In genomic region chr1:27109103-27109822, GRCh38 we compare ENCODE assay signal across 10 cellular contexts. TPM values are rescaled to one million over a fixed set of nuclear protein-coding genes. Genes with fewer than 3 reads are reported as not detected.
A peak's percentile ranks its signal among the peaks of the same experiment; 100 is the strongest.
DNase-seq lines count a peak whose midpoint lies in the region; ATAC-seq, FAIRE-seq and TF ChIP-seq lines count a peak whose summit lies in the region.
"Had no signal": no experiment of that assay in that cellular context is flagged by ENCODE, and none has a peak within 500 bp of the region (broad histone marks: within the 10 kb centered on the region; RNA-seq: fewer than 3 reads in every experiment).

No MANE protein-coding gene starts in this region.

- H3K27me3 Mint-ChIP-seq in activated CD4-positive, alpha-beta memory T cell treated with anti-CD3 and anti-CD28 coated beads, Interleukin-2, amount 10 ng/mL, durations not matched to agents 7 days and 5 days, result no peaks in the 10 kb centered on the region
- no peaks in the 10 kb centered on the region for H3K27me3 Mint-ChIP-seq in CD8-positive, alpha-beta T cell (ENCODE audit: low read depth)

- no peak overlapping the region for H3K4me3 ChIP-seq in mucosa of descending colon
- no peak overlapping the region for H3K4me3 ChIP-seq in CD8-positive, alpha-beta T cell (ENCODE audit: low read depth, low read length)
- H3K4me3 ChIP-seq: right lobe of liver, SK-N-MC had no signal

- POLR2A ChIA-PET in HEK293T (lab: Yijun Ruan, JAX), result no interaction called here
- POLR2A ChIA-PET in activated CD4-positive, alpha-beta memory T cell treated with anti-CD3 and anti-CD28 coated beads, Interleukin-2, amount 10 ng/mL, durations not matched to agents 7 days and 5 days (lab: Charles Lee), result interaction anchor here (0.9 to 1.3 kb wide), 2 partner anchors 27 to 52 kb away, joined by 3 to 5 read pairs; no protein-coding TSS in a partner anchor
- POLR2A ChIA-PET in CD8-positive, alpha-beta T cell (lab: Charles Lee), result no interaction called here

- ATAC-seq in mucosa of descending colon (peak; percentile 12), HG02870 (IDR thresholded peaks at IDR 0.05; ENCODE audit: unreplicated experiment) (no peak)
- no peak for ATAC-seq in CD8-positive, alpha-beta T cell

- no peaks in the 10 kb centered on the region for H3K9me3 Mint-ChIP-seq in activated CD4-positive, alpha-beta memory T cell treated with anti-CD3 and anti-CD28 coated beads, Interleukin-2, amount 10 ng/mL, durations not matched to agents 7 days and 5 days
- H3K9me3 Mint-ChIP-seq in CD8-positive, alpha-beta T cell, result no peaks in the 10 kb centered on the region

- peaks cover 36% of the 10 kb centered on the region for H3K4me1 Mint-ChIP-seq in activated CD4-positive, alpha-beta memory T cell treated with anti-CD3 and anti-CD28 coated beads, Interleukin-2, amount 10 ng/mL, durations not matched to agents 7 days and 5 days
- H3K4me1 Mint-ChIP-seq in CD8-positive, alpha-beta T cell (ENCODE audit: low read depth), result peaks cover 42% of the 10 kb centered on the region

- no peaks in the 10 kb centered on the region for H3K36me3 ChIP-seq in mucosa of descending colon (ENCODE audit: low read depth)
- no peaks in the 10 kb centered on the region for H3K36me3 ChIP-seq in CD8-positive, alpha-beta T cell (ENCODE audit: insufficient read depth, low read length)

- H3K4me1 ChIP-seq in mucosa of descending colon (ENCODE audit: low read depth), result peaks cover 9% of the 10 kb centered on the region
- peaks cover 28% of the 10 kb centered on the region for H3K4me1 ChIP-seq in CD8-positive, alpha-beta T cell (ENCODE audit: insufficient read depth, low read length)

- intact Hi-C loops in mucosa of descending colon (cut with DNase I, micrococcal nuclease), result no loop called here
- intact Hi-C loops in CD8-positive, alpha-beta T cell (cut with DNase I, micrococcal nuclease), result no loop called here

- H3K4me3 Mint-ChIP-seq in activated CD4-positive, alpha-beta memory T cell treated with anti-CD3 and anti-CD28 coated beads, Interleukin-2, amount 10 ng/mL, durations not matched to agents 7 days and 5 days, result no peak overlapping the region
- H3K4me3 Mint-ChIP-seq in CD8-positive, alpha-beta T cell, result no peak overlapping the region

- H3K27me3 ChIP-seq in CD8-positive, alpha-beta T cell (ENCODE audit: insufficient read depth, low read length), result no peaks in the 10 kb centered on the region
- H3K27me3 ChIP-seq: right lobe of liver had no signal

- CTCF ChIA-PET in HEK293T (lab: Yijun Ruan, JAX), result no interaction called here
- CTCF ChIA-PET in activated CD4-positive, alpha-beta memory T cell treated with anti-CD3 and anti-CD28 coated beads, Interleukin-2, amount 10 ng/mL, durations not matched to agents 7 days and 5 days (lab: Charles Lee), result interaction anchor here (1.1 to 1.4 kb wide), 4 partner anchors 31 to 132 kb away, joined by 3 to 4 read pairs (median 4); no protein-coding TSS in a partner anchor
- CTCF ChIA-PET in CD8-positive, alpha-beta T cell (lab: Charles Lee), result interaction anchor here (0.7 to 4.3 kb wide), 8 partner anchors 11 to 191 kb away, joined by 3 to 30 read pairs (median 3); partner anchors contain the start of gene SLC9A1

- FAIRE-seq in D721Med (lab: Jason Lieb, UNC), result no peak

- peaks cover 18% of the 10 kb centered on the region for H3K36me3 Mint-ChIP-seq in activated CD4-positive, alpha-beta memory T cell treated with anti-CD3 and anti-CD28 coated beads, Interleukin-2, amount 10 ng/mL, durations not matched to agents 7 days and 5 days (ENCODE audit: low read depth)
- peaks cover 28% of the 10 kb centered on the region for H3K36me3 Mint-ChIP-seq in CD8-positive, alpha-beta T cell

- DNase-seq in D721Med (ENCODE audit: insufficient read length, low spot score) (no peak), HEK293T (ENCODE audit: extremely low spot score) (peak; percentile 41), mucosa of descending colon (peak; percentile 53 to 70 (median 69))
- DNase-seq in activated CD4-positive, alpha-beta memory T cell treated with anti-CD3 and anti-CD28 coated beads, Interleukin-2, amount 10 ng/mL, durations not matched to agents 7 days and 5 days, result peak; percentile 36
- DNase-seq in CD8-positive, alpha-beta T cell, result no peak
- no peak for DNase-seq in NK-92 treated with Interleukin-12 subunit alpha and Interleukin-12 subunit beta, amount 100 ng/mL, for 24 hours (lab: John Stamatoyannopoulos, UW)
- DNase-seq: HCEC 1CT had no signal

- H3K27ac Mint-ChIP-seq in activated CD4-positive, alpha-beta memory T cell treated with anti-CD3 and anti-CD28 coated beads, Interleukin-2, amount 10 ng/mL, durations not matched to agents 7 days and 5 days, result peak overlapping the region; percentile 33
- no peak overlapping the region for H3K27ac Mint-ChIP-seq in CD8-positive, alpha-beta T cell

- no peak overlapping the region for H3K27ac ChIP-seq in CD8-positive, alpha-beta T cell (ENCODE audit: low read depth, low read length)
- H3K27ac ChIP-seq: SK-N-MC had no signal

- peak; percentile 16 for TF ChIP-seq CTCF in D721Med (IDR thresholded peaks at IDR 0.05; ENCODE audit: insufficient read depth, missing control alignments)
- no peak for TF ChIP-seq CTCF in mucosa of descending colon (IDR thresholded peaks at IDR 0.05)
- no peak for TF ChIP-seq CTCF in CD8-positive, alpha-beta T cell (IDR thresholded peaks at IDR 0.05)

- no peaks in the 10 kb centered on the region for H3K9me3 ChIP-seq in mucosa of descending colon
- no peaks in the 10 kb centered on the region for H3K9me3 ChIP-seq in CD8-positive, alpha-beta T cell (ENCODE audit: low read length)
- H3K9me3 ChIP-seq: right lobe of liver had no signal

TF ChIP-seq in HEK293T, 16 proteins besides CTCF, POLR2A, EP300 and RAD21:
- no peak for TF ChIP-seq ZNF384 (IDR thresholded peaks at IDR 0.05)
- TF ChIP-seq ELF4 (IDR thresholded peaks at IDR 0.05), result no peak
- TF ChIP-seq TARDBP (IDR thresholded peaks at IDR 0.05), result no peak
- no peak for TF ChIP-seq LEF1 (IDR thresholded peaks at IDR 0.05; ENCODE audit: borderline replicate concordance)
- TF ChIP-seq HDGF (IDR thresholded peaks at IDR 0.05; ENCODE audit: borderline replicate concordance), result no peak

RNA-seq across cellular contexts. Expression of gene SLC9A1, which starts 45.7 kb away (rescaled TPM):
- total RNA-seq in activated CD4-positive, alpha-beta memory T cell treated with anti-CD3 and anti-CD28 coated beads, Interleukin-2, amount 10 ng/mL, durations not matched to agents 7 days and 5 days, result 10 to 100 TPM; 26.6 to 27.5 TPM
- total RNA-seq in mucosa of descending colon, result 100 to 1,000 TPM in 1 of 3 donors, 10 to 100 TPM in 2; 77.9 to 126 (median 84.1) TPM
- total RNA-seq in CD8-positive, alpha-beta T cell, result 10 to 100 TPM; 17.9 to 18.3 TPM

Comparison
In these comparisons a context has a peak if more than half of its experiments do, and no peak if none do; other contexts are left out.
1. DNase-seq: peak in HEK293T (single experiment), activated CD4-positive, alpha-beta memory T cell treated with anti-CD3 and anti-CD28 coated beads, Interleukin-2, amount 10 ng/mL, durations not matched to agents 7 days and 5 days (single experiment) and mucosa of descending colon (3 of 3); none in D721Med (single experiment), CD8-positive, alpha-beta T cell (0 of 7) and NK-92 treated with Interleukin-12 subunit alpha and Interleukin-12 subunit beta, amount 100 ng/mL, for 24 hours (single experiment).